Comparison of ENCODE assay signal across 2 cellular contexts in the genomic region with DNA sequence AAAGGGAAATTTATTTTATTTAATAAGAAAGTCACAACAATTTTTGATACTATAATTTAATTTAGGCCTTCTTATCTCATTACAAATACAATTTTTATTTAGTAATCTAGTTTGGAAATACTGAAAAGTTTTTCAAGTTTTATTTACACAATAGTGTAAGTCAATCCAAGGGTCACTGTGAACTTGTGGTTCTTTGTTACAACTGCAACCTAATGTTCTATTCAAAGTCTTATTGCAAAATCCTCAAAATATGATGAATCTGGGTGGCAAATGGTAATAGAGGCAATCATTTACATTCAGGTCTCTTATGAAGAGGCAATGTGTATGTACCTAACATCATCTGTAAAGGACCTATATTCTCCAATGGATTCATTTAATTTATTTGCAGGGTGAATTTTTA.
TF ChIP-seq lines count a peak whose summit lies in the region.

No MANE protein-coding gene starts in this region.

TF ChIP-seq in liver, 16 proteins besides CTCF, POLR2A, EP300 and RAD21 (continued from another document):
- TF ChIP-seq REST (IDR thresholded peaks at IDR 0.05) (no peak), JUND (IDR thresholded peaks at IDR 0.05) (peak in 1 of 2 donors; percentile 23), YY1 (IDR thresholded peaks at IDR 0.05) (peak; percentile 27), RXRA (IDR thresholded peaks at IDR 0.05) (peak; percentile 42 to 45), HNF4A (conservative IDR thresholded peaks at IDR 0.05) (peak; percentile 79)

TF ChIP-seq in HepG2, 621 proteins besides CTCF, POLR2A, EP300 and RAD21 (continued from another document):
- TF ChIP-seq PRDM15 (CRISPR knock-in tag; IDR thresholded peaks at IDR 0.05) (no peak), SP140L (CRISPR knock-in tag; IDR thresholded peaks at IDR 0.05; ENCODE audit: borderline replicate concordance) (no peak), HMG20A (CRISPR knock-in tag; IDR thresholded peaks at IDR 0.05; ENCODE audit: borderline replicate concordance) (no peak), ZNF839 (CRISPR knock-in tag; IDR thresholded peaks at IDR 0.05; ENCODE audit: borderline replicate concordance) (no peak), KAT8 (CRISPR knock-in tag; IDR thresholded peaks at IDR 0.05) (no peak), ZNF761 (CRISPR knock-in tag; conservative IDR thresholded peaks at IDR 0.05) (no peak), TARDBP (CRISPR knock-in tag; IDR thresholded peaks at IDR 0.05) (no peak), ZNF484 (CRISPR knock-in tag; IDR thresholded peaks at IDR 0.05; ENCODE audit: borderline replicate concordance, low read depth) (no peak), ZNF121 (CRISPR knock-in tag; IDR thresholded peaks at IDR 0.05) (no peak)
- TF ChIP-seq, protein P1, sequence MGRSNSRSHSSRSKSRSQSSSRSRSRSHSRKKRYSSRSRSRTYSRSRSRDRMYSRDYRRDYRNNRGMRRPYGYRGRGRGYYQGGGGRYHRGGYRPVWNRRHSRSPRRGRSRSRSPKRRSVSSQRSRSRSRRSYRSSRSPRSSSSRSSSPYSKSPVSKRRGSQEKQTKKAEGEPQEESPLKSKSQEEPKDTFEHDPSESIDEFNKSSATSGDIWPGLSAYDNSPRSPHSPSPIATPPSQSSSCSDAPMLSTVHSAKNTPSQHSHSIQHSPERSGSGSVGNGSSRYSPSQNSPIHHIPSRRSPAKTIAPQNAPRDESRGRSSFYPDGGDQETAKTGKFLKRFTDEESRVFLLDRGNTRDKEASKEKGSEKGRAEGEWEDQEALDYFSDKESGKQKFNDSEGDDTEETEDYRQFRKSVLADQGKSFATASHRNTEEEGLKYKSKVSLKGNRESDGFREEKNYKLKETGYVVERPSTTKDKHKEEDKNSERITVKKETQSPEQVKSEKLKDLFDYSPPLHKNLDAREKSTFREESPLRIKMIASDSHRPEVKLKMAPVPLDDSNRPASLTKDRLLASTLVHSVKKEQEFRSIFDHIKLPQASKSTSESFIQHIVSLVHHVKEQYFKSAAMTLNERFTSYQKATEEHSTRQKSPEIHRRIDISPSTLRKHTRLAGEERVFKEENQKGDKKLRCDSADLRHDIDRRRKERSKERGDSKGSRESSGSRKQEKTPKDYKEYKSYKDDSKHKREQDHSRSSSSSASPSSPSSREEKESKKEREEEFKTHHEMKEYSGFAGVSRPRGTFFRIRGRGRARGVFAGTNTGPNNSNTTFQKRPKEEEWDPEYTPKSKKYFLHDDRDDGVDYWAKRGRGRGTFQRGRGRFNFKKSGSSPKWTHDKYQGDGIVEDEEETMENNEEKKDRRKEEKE (IDR thresholded peaks at IDR 0.05), result no peak
